In genomic region chr14:50823051-50823762, GRCh38 we compare ENCODE assay signal across 9 cellular contexts. TPM values are rescaled to one million over a fixed set of nuclear protein-coding genes. Genes with fewer than 3 reads are reported as not detected.
DNase-seq lines count a peak whose midpoint lies in the region; ATAC-seq, FAIRE-seq and TF ChIP-seq lines count a peak whose summit lies in the region.
"Had no signal": no experiment of that assay in that cellular context is flagged by ENCODE, and none has a peak within 500 bp of the region (broad histone marks: within the 10 kb centered on the region; RNA-seq: fewer than 3 reads in every experiment).

No MANE protein-coding gene starts in this region.

- no peak for TF ChIP-seq POLR2A in uterus (IDR thresholded peaks at IDR 0.05)

- dilution Hi-C loops in keratinocyte (cut with MboI; ENCODE audit: extremely low pct_ligation_motif_present, low sequenced_read_pairs) = no loop called here

- H3K4me2 ChIP-seq in GM23338 (peak overlapping the region; percentile 33), keratinocyte (ENCODE audit: control insufficient read depth, extremely low read depth, insufficient read depth, low read depth, low read length) (peak overlapping the region; percentile 75)

- H3K9me2 ChIP-seq in GM23338 (ENCODE audit: insufficient read depth) = no peaks in the 10 kb centered on the region

- H3K9me3 Mint-ChIP-seq in GM23338 = no peaks in the 10 kb centered on the region; the same call in 2 of the 3 replicates
- no peaks in the 10 kb centered on the region for H3K9me3 Mint-ChIP-seq in T-helper 1 cell treated with Interleukin-12 subunit alpha and Interleukin-12 subunit beta and Interleukin-4 antibody, amounts not matched to agents 30 μg/mL and 1 μg/mL, for 36 hours

- TF ChIP-seq CTCF in GM23338 (conservative IDR thresholded peaks at IDR 0.05; ENCODE audit: low read depth in 2 of 2) = no peak
- TF ChIP-seq CTCF in keratinocyte (optimal IDR thresholded peaks at IDR 0.05 in 1 of 3, IDR thresholded peaks at IDR 0.05 in 1 of 3, conservative IDR thresholded peaks at IDR 0.05 in 1 of 3; ENCODE audit: extremely low read depth in 1 of 3, insufficient read depth in 2 of 3, low read length in 3 of 3) = no peak
- no peak for TF ChIP-seq CTCF in GM10266 (IDR thresholded peaks at IDR 0.05; ENCODE audit: control insufficient read depth, insufficient read depth, low read depth, missing control alignments)
- no peak for TF ChIP-seq CTCF in uterus (IDR thresholded peaks at IDR 0.05)

- intact Hi-C loops in uterus (cut with DNase I; ENCODE audit: low total_unique reads) = no loop called here

- H4K20me1 ChIP-seq in GM23338 (replicated peaks; ENCODE audit: insufficient read depth) = peaks cover 41% of the 10 kb centered on the region
- H4K20me1 ChIP-seq in keratinocyte (ENCODE audit: control insufficient read depth, extremely low read depth, insufficient read depth, low read length) = no peaks in the 10 kb centered on the region

- H3K4me1 Mint-ChIP-seq in GM23338 = peaks cover 55% of the 10 kb centered on the region
- peaks cover 57% of the 10 kb centered on the region for H3K4me1 Mint-ChIP-seq in T-helper 1 cell treated with Interleukin-12 subunit alpha and Interleukin-12 subunit beta and Interleukin-4 antibody, amounts not matched to agents 30 μg/mL and 1 μg/mL, for 36 hours (ENCODE audit: low read depth)

- peaks cover 3% of the 10 kb centered on the region; the same call in 2 of the 3 replicates for H3K36me3 Mint-ChIP-seq in GM23338 (ENCODE audit: low read depth)
- peaks cover 28% of the 10 kb centered on the region for H3K36me3 Mint-ChIP-seq in T-helper 1 cell treated with Interleukin-12 subunit alpha and Interleukin-12 subunit beta and Interleukin-4 antibody, amounts not matched to agents 30 μg/mL and 1 μg/mL, for 36 hours (ENCODE audit: low read depth)

- H3F3A ChIP-seq in GM23338 (replicated peaks; ENCODE audit: low read depth) = 0 out of 2 replicates have a peak, but pooled peaks cover 3% of the 10 kb centered on the region

- ATAC-seq in GM18498 (IDR thresholded peaks at IDR 0.05; ENCODE audit: unreplicated experiment) (peak; percentile 26), GM23338 (no peak), HG03571 (IDR thresholded peaks at IDR 0.05; ENCODE audit: unreplicated experiment) (no peak)

- H3K27me3 Mint-ChIP-seq in GM23338 (ENCODE audit: insufficient read depth, low read depth, poor library complexity) = peaks cover 28% of the 10 kb centered on the region
- no peaks in the 10 kb centered on the region for H3K27me3 Mint-ChIP-seq in T-helper 1 cell treated with Interleukin-12 subunit alpha and Interleukin-12 subunit beta and Interleukin-4 antibody, amounts not matched to agents 30 μg/mL and 1 μg/mL, for 36 hours (ENCODE audit: low read depth)

- H3K4me3 ChIP-seq in GM23338 (no peak overlapping the region), keratinocyte (ENCODE audit: control insufficient read depth in 2 of 3, extremely low read depth in 1 of 3, insufficient read depth in 2 of 3, low read depth in 1 of 3, low read length in 3 of 3) (peak overlapping the region in 1 of 3 experiments; percentile 22), uterus (no peak overlapping the region)

- H3K9me3 ChIP-seq in keratinocyte (ENCODE audit: control insufficient read depth, low read depth, low read length) (no peaks in the 10 kb centered on the region), uterus (no peaks in the 10 kb centered on the region)

- no peak for DNase-seq in GM23338 (ENCODE audit: low spot score)
- DNase-seq in keratinocyte (ENCODE audit: low read depth, low spot score) = no peak
- DNase-seq in GM10266 (ENCODE audit: extremely low spot score) = no peak
- DNase-seq in effector CD4-positive, alpha-beta T cell = no peak
- DNase-seq in uterus = no peak

- H3K79me2 ChIP-seq in GM23338 (replicated peaks; ENCODE audit: insufficient read depth) (peaks cover 39% of the 10 kb centered on the region), keratinocyte (ENCODE audit: control insufficient read depth, insufficient read depth, low read length) (peaks cover 57% of the 10 kb centered on the region)

- H3K9ac ChIP-seq in keratinocyte (ENCODE audit: control insufficient read depth, extremely low read depth, insufficient read depth, low read length) = peak overlapping the region; percentile 44

- H3K4me1 ChIP-seq in GM23338 (ENCODE audit: insufficient read depth) (peaks cover 59% of the 10 kb centered on the region), keratinocyte (ENCODE audit: control insufficient read depth, extremely low read depth, insufficient read depth, low read length) (peaks cover 35% of the 10 kb centered on the region), uterus (peaks cover 0 to 8% of the 10 kb centered on the region in 2 donors)

- H3K27ac ChIP-seq in GM23338 (ENCODE audit: low read depth) (no peak overlapping the region), keratinocyte (ENCODE audit: control insufficient read depth, insufficient read depth, low read length) (peak overlapping the region; percentile 48), uterus (peak overlapping the region in 1 of 2 donors; percentile 8)

- H3K27ac Mint-ChIP-seq in GM23338 = no peak overlapping the region
- H3K27ac Mint-ChIP-seq in T-helper 1 cell treated with Interleukin-12 subunit alpha and Interleukin-12 subunit beta and Interleukin-4 antibody, amounts not matched to agents 30 μg/mL and 1 μg/mL, for 36 hours = peak overlapping the region; percentile 86

- peaks cover 85% of the 10 kb centered on the region for H3K27me3 ChIP-seq in GM23338 (ENCODE audit: insufficient read depth)
- no peaks in the 10 kb centered on the region for H3K27me3 ChIP-seq in keratinocyte (ENCODE audit: control insufficient read depth, extremely low read depth, insufficient read depth, low read length)
- no peaks in the 10 kb centered on the region for H3K27me3 ChIP-seq in uterus

- no peak for FAIRE-seq in keratinocyte (lab: Jason Lieb, UNC)
- FAIRE-seq: H1 had no signal

- H3K36me3 ChIP-seq in GM23338 (ENCODE audit: insufficient read depth) (no peaks in the 10 kb centered on the region), keratinocyte (ENCODE audit: control insufficient read depth in 2 of 2, extremely low read depth in 1 of 2, insufficient read depth in 2 of 2, low read length in 2 of 2) (peaks cover 1 to 3% of the 10 kb centered on the region in 2 experiments), uterus (no peaks in the 10 kb centered on the region)

- peaks cover 2% of the 10 kb centered on the region for H3K9me1 ChIP-seq in keratinocyte (ENCODE audit: control insufficient read depth, extremely low read depth, insufficient read depth, low read length)

- H2AFZ ChIP-seq in GM23338 (no peak overlapping the region), keratinocyte (ENCODE audit: control insufficient read depth, low read length) (no peak overlapping the region)

- H3K4me3 Mint-ChIP-seq in GM23338 = no peak overlapping the region
- H3K4me3 Mint-ChIP-seq in T-helper 1 cell treated with Interleukin-12 subunit alpha and Interleukin-12 subunit beta and Interleukin-4 antibody, amounts not matched to agents 30 μg/mL and 1 μg/mL, for 36 hours = peak overlapping the region; percentile 65

TF ChIP-seq in GM23338, 12 proteins besides CTCF, POLR2A, EP300 and RAD21 (continues in another document):
- no peak for TF ChIP-seq POLR2AphosphoS5 (IDR thresholded peaks at IDR 0.05; ENCODE audit: low read depth)

RNA-seq across cellular contexts. Expression of gene NIN, which starts 7.8 kb away (rescaled TPM):
- total RNA-seq in GM23338 (2014; rRNA removed; shearing (Covaris generic)) = 12.9 and 17.4 TPM in 2 replicates
- polyA plus RNA-seq in GM23338 (2016; fragmentation: Nextera tagmentation; extraction: Ambion mirVana) (6.2 and 7.4 TPM in 2 replicates), keratinocyte (7.9 to 15.2 TPM (median 13.8 TPM) in 3 replicates)
- 38.8 TPM for polyA plus RNA-seq in keratinocyte (2011; ENCODE audit: low read depth)
- polyA plus RNA-seq in keratinocyte (2011; cell fraction: cytosol; rRNA removed) = 7.8 and 9.4 TPM in 2 replicates
- polyA plus RNA-seq in keratinocyte (2011; cell fraction: nucleus; rRNA removed) = 13.2 and 19.2 TPM in 2 replicates
- 9.3 and 17.1 TPM in 2 replicates for polyA plus RNA-seq in keratinocyte (2012; ENCODE audit: low replicate concordance)
- polyA minus RNA-seq in keratinocyte = 19.9 to 34.5 TPM (median 23.6 TPM) in 3 replicates
- polyA minus RNA-seq in keratinocyte (2011; cell fraction: cytosol; rRNA and poly(A)+ RNA removed) = 11.3 TPM
- polyA minus RNA-seq in keratinocyte (2011; cell fraction: nucleus; rRNA and poly(A)+ RNA removed) = 14.9 and 33.0 TPM in 2 replicates
- total RNA-seq in uterus = 10 to 100 TPM in 3 of 4 donors, 1 to 10 TPM in 1; 8.8 to 45.6 (median 34.2) TPM

RNA-seq across cellular contexts. Expression of gene ABHD12B, which starts 48.6 kb away (rescaled TPM):
- total RNA-seq in GM23338 (2014; rRNA removed; shearing (Covaris generic)) = 9.0 and 13.4 TPM in 2 replicates
- polyA plus RNA-seq in GM23338 (2016; fragmentation: Nextera tagmentation; extraction: Ambion mirVana) (52.8 and 56.9 TPM in 2 replicates), keratinocyte (0.03 TPM in 1 of 3 replicates, not detected in the others)
- polyA plus RNA-seq in keratinocyte (2011; ENCODE audit: low read depth) = 1.9 TPM
- polyA plus RNA-seq in keratinocyte (2011; cell fraction: cytosol; rRNA removed) = 0.22 TPM in 1 of 2 replicates, not detected in the other
- polyA plus RNA-seq in keratinocyte (2011; cell fraction: nucleus; rRNA removed) = 0.08 and 0.35 TPM in 2 replicates
- polyA plus RNA-seq in keratinocyte (2012; ENCODE audit: low replicate concordance) = 0.68 and 4.2 TPM in 2 replicates
- not detected in 3 replicates for polyA minus RNA-seq in keratinocyte
- not detected for polyA minus RNA-seq in keratinocyte (2011; cell fraction: cytosol; rRNA and poly(A)+ RNA removed)
- polyA minus RNA-seq in keratinocyte (2011; cell fraction: nucleus; rRNA and poly(A)+ RNA removed) = not detected in 2 replicates
- not detected for total RNA-seq in uterus
